ENCODE assay signal across 8 cellular contexts in the genomic region with DNA sequence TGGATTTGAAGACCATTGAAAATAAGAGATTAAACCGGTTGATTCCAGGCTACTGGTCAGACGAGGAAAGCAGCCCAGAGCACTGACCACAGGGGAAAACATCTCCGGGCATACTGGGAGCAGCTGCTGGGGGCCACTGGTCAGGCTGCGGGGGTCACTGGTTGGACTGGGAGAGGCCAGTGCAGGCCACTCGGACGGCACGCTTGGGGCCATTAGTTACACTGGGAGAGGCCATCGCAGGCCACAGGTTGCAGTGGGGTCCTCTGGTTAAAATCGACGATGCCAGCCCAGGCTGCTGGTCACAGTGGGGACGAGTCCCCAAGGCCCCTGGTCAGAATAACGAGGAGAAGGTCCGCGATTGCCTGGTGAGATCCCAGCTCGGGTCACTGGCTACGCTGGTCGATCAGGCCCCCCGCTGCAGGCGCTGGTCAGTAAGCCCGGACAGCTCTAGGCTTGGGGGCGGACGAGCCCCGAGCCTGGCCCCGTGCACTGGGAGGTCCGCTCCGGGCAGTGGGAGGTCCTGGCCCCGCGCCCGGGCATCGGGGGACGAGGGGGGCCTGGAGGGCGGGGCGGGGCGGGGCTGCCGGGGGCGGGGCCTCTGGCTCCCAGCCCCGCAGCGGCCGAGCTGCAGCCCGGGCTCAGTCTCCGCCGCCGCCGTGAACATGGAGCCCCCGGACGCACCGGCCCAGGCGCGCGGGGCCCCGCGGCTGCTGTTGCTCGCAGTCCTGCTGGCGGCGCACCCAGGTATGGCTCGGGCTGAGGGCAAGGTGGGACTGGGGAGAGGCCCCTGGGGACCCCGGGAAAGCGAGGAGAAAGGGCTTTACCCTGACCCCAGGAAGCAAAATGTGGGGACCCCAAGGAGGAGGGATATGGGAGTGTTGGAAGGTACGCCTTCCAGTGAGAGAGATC. TPM values are rescaled to one million over a fixed set of nuclear protein-coding genes. Genes with fewer than 3 reads are reported as not detected.
DNase-seq lines count a peak whose midpoint lies in the region; ATAC-seq, FAIRE-seq and TF ChIP-seq lines count a peak whose summit lies in the region.

A gene with protein sequence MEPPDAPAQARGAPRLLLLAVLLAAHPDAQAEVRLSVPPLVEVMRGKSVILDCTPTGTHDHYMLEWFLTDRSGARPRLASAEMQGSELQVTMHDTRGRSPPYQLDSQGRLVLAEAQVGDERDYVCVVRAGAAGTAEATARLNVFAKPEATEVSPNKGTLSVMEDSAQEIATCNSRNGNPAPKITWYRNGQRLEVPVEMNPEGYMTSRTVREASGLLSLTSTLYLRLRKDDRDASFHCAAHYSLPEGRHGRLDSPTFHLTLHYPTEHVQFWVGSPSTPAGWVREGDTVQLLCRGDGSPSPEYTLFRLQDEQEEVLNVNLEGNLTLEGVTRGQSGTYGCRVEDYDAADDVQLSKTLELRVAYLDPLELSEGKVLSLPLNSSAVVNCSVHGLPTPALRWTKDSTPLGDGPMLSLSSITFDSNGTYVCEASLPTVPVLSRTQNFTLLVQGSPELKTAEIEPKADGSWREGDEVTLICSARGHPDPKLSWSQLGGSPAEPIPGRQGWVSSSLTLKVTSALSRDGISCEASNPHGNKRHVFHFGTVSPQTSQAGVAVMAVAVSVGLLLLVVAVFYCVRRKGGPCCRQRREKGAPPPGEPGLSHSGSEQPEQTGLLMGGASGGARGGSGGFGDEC (plus strand): TSS at position 641 of the 909 bp plus-strand sequence. CDS start 22 bp downstream, at position 663.

- peaks cover 26% of the 10 kb centered on the region for H3K4me1 Mint-ChIP-seq in chondrocyte (ENCODE audit: low read depth)

- no peaks in the 10 kb centered on the region for H3K27me3 ChIP-seq in gastrocnemius medialis

- peak within 1 kb of the TSS; percentile 66 for H3K27ac Mint-ChIP-seq in chondrocyte (ENCODE audit: unreplicated experiment)

- H3K9me3 Mint-ChIP-seq in chondrocyte (ENCODE audit: low read depth) = no peaks in the 10 kb centered on the region

- intact Hi-C loops in gastrocnemius medialis (cut with DNase I; ENCODE audit: low total_unique reads) = loop anchor here (1.0 to 10.0 kb wide), 2 partner anchors 24 to 906 kb away; no protein-coding TSS in a partner anchor

- H3K4me3 Mint-ChIP-seq in chondrocyte (ENCODE audit: unreplicated experiment) = peak within 1 kb of the TSS; percentile 71

- no peaks in the 10 kb centered on the region for H3K27me3 Mint-ChIP-seq in chondrocyte (ENCODE audit: low read depth)

- TF ChIP-seq CTCF in chondrocyte (IDR thresholded peaks at IDR 0.05) (peak; percentile 9), gastrocnemius medialis (IDR thresholded peaks at IDR 0.05 in 4 of 5, conservative IDR thresholded peaks at IDR 0.05 in 1 of 5) (no peak)

- peak within 1 kb of the TSS; percentile 41 to 82 (median 72) for H3K27ac ChIP-seq in gastrocnemius medialis

- H3K36me3 ChIP-seq in gastrocnemius medialis = no peaks in the 10 kb centered on the region

- peaks cover 17 to 26% of the 10 kb centered on the region in 2 donors for H3K4me1 ChIP-seq in gastrocnemius medialis

- ATAC-seq in gastrocnemius medialis (peak; percentile 62 to 72), GM18511 (IDR thresholded peaks at IDR 0.05; ENCODE audit: unreplicated experiment) (no peak), HG03565 (IDR thresholded peaks at IDR 0.05; ENCODE audit: unreplicated experiment) (no peak)

- TF ChIP-seq POLR2A in gastrocnemius medialis (IDR thresholded peaks at IDR 0.05) = peak; percentile 18 to 36

- no peak for FAIRE-seq in RCC 7860 (lab: Jason Lieb, UNC)

- no peaks in the 10 kb centered on the region for H3K9me3 ChIP-seq in gastrocnemius medialis

- peak within 1 kb of the TSS; percentile 61 to 77 (median 69) for H3K4me3 ChIP-seq in gastrocnemius medialis

- in situ Hi-C loops in gastrocnemius medialis (cut with MboI; ENCODE audit: low sequenced_read_pairs in 4 of 4) = no loop called here

- H3K36me3 Mint-ChIP-seq in chondrocyte (ENCODE audit: low read depth) = peaks cover 4% of the 10 kb centered on the region

- DNase-seq in EH (ENCODE audit: low read depth) = peak; percentile 79
- peak; percentile 1 for DNase-seq in NCI-H345 treated with DMSO at 0.1 percent for 48 hours (lab: John Stamatoyannopoulos, UW; ENCODE audit: unreplicated experiment)
- no peak for DNase-seq in chondrocyte (ENCODE audit: low spot score)
- peak; percentile 95 for DNase-seq in iPS-NIHi7 (ENCODE audit: extremely low spot score)
- DNase-seq in gastrocnemius medialis = peak; percentile 11 to 35
- DNase-seq in RCC 7860 (ENCODE audit: low spot score) = no peak

RNA-seq across cellular contexts. Expression of the gene that starts here (rescaled TPM):
- total RNA-seq in chondrocyte (4.3 to 15.1 TPM (median 14.0 TPM) in 3 replicates), gastrocnemius medialis (10 to 100 TPM; 10.2 to 24.6 (median 23.6) TPM)

Comparison
In these comparisons a context has a peak if more than half of its experiments do, and no peak if none do; other contexts are left out.
1. DNase-seq: peak in EH (single experiment), NCI-H345 treated with DMSO at 0.1 percent for 48 hours (single experiment), iPS-NIHi7 (single experiment) and gastrocnemius medialis (2 of 2); none in chondrocyte (single experiment) and RCC 7860 (single experiment).
2. ATAC-seq: peak in gastrocnemius medialis (2 of 2); none in GM18511 (single experiment) and HG03565 (single experiment).